Comparison of ENCODE assay signal across 12 cellular contexts in genomic region chr15:48643236-48643635, GRCh38. TPM values are rescaled to one million over a fixed set of nuclear protein-coding genes. Genes with fewer than 3 reads are reported as not detected.
A peak's percentile ranks its signal among the peaks of the same experiment; 100 is the strongest.
DNase-seq lines count a peak whose midpoint lies in the region; ATAC-seq and TF ChIP-seq lines count a peak whose summit lies in the region.
"Had no signal": no experiment of that assay in that cellular context is flagged by ENCODE, and none has a peak within 500 bp of the region (broad histone marks: within the 10 kb centered on the region; RNA-seq: fewer than 3 reads in every experiment).

No MANE protein-coding gene starts in this region.

- H3K36me3 ChIP-seq in heart right ventricle (peaks cover 0 to 14% (median 0%) of the 10 kb centered on the region in 9 donors), uterus (no peaks in the 10 kb centered on the region)

- peak overlapping the region; percentile 89 for H3K27ac Mint-ChIP-seq in osteocyte (ENCODE audit: unreplicated experiment)

- peaks cover 0 to 65% (median 21%) of the 10 kb centered on the region in 9 donors for H3K4me1 ChIP-seq in heart right ventricle
- H3K4me1 ChIP-seq in uterus, result peaks cover 0 to 9% of the 10 kb centered on the region in 2 donors

- H3K27me3 ChIP-seq in heart right ventricle (peaks cover 0 to 30% (median 6%) of the 10 kb centered on the region in 7 donors), uterus (no peaks in the 10 kb centered on the region)

- no peak for ATAC-seq in heart right ventricle
- ATAC-seq in Right ventricle myocardium superior (ENCODE audit: poor library complexity), result no peak
- no peak for ATAC-seq in GM21367 (IDR thresholded peaks at IDR 0.05; ENCODE audit: unreplicated experiment)
- ATAC-seq: Panc1 had no signal

- H3K9me3 ChIP-seq in heart right ventricle (no peaks in the 10 kb centered on the region), uterus (no peaks in the 10 kb centered on the region)

- TF ChIP-seq POLR2A in uterus (IDR thresholded peaks at IDR 0.05), result no peak

- DNase-seq in heart right ventricle, result no peak
- DNase-seq in Right ventricle myocardium superior, result no peak
- peak; percentile 45 for DNase-seq in epithelial cell of esophagus (ENCODE audit: low read depth)
- no peak for DNase-seq in osteocyte (ENCODE audit: extremely low spot score, unreplicated experiment)
- DNase-seq in uterus, result no peak
- DNase-seq in DMS79 (lab: John Stamatoyannopoulos, UW), result no peak
- no peak for DNase-seq in NCI-H345 treated with DMSO at 0.1 percent for 48 hours (lab: John Stamatoyannopoulos, UW; ENCODE audit: unreplicated experiment)
- DNase-seq: activated T-cell treated with anti-CD3 and anti-CD28 coated beads for 4 hours, NCI-H2107 had no signal

- H3K4me1 Mint-ChIP-seq in osteocyte (ENCODE audit: unreplicated experiment), result peaks cover 61% of the 10 kb centered on the region
- H3K4me1 Mint-ChIP-seq: central memory CD8-positive, alpha-beta T cell had no signal

- H3K4me3 Mint-ChIP-seq in osteocyte (ENCODE audit: unreplicated experiment), result peak overlapping the region; percentile 88
- H3K4me3 Mint-ChIP-seq: central memory CD8-positive, alpha-beta T cell had no signal

- H3K27ac ChIP-seq in heart right ventricle (peak overlapping the region in 8 of 10 donors; percentile 12 to 93 (median 90)), uterus (peak overlapping the region; percentile 91 to 94)

- intact Hi-C loops in heart right ventricle (cut with DNase I) (loop anchor here in 6 of 10 donors (5.0 to 10.0 kb wide), 10 partner anchors 41 to 288 kb away; no protein-coding TSS in a partner anchor), Right ventricle myocardium superior (cut with DNase I) (loop anchor here (10.0 kb wide), 2 partner anchors 118 to 278 kb away; no protein-coding TSS in a partner anchor), uterus (cut with DNase I; ENCODE audit: low total_unique reads) (no loop called here)

- H3K4me3 ChIP-seq in heart right ventricle (peak overlapping the region; percentile 4 to 96 (median 89)), epithelial cell of esophagus (ENCODE audit: low read length) (no peak overlapping the region), uterus (peak overlapping the region; percentile 60 to 91)

- no peaks in the 10 kb centered on the region for H3K27me3 Mint-ChIP-seq in osteocyte (ENCODE audit: unreplicated experiment)

- WGBS in heart right ventricle, 2 donors, result 40 to 58% methylated on average over 3 of the region's 3 CpGs

- H3K9me3 Mint-ChIP-seq in osteocyte (ENCODE audit: unreplicated experiment), result no peaks in the 10 kb centered on the region
- H3K9me3 Mint-ChIP-seq: central memory CD8-positive, alpha-beta T cell had no signal

- peaks cover 44% of the 10 kb centered on the region for H3K36me3 Mint-ChIP-seq in osteocyte (ENCODE audit: unreplicated experiment)

- TF ChIP-seq CTCF in heart right ventricle (IDR thresholded peaks at IDR 0.05) (no peak), epithelial cell of esophagus (IDR thresholded peaks at IDR 0.05; ENCODE audit: insufficient read depth, low read depth, low read length, missing control alignments) (no peak), osteocyte (IDR thresholded peaks at IDR 0.05) (no peak), uterus (IDR thresholded peaks at IDR 0.05) (no peak)

RNA-seq across cellular contexts. Expression of gene FBN1, which starts 2.3 kb away (rescaled TPM):
- 100 to 1,000 TPM in 1 of 10 donors, 10 to 100 TPM in 9; 18.4 to 116 (median 32.9) TPM for total RNA-seq in heart right ventricle
- polyA plus RNA-seq in heart right ventricle, result 10 to 100 TPM in 1 of 2 donors, 1 to 10 TPM in 1; 7.0 to 31.8 TPM
- 39.4 TPM for total RNA-seq in Right ventricle myocardium superior
- total RNA-seq in osteocyte, result 1,012 and 1,104 TPM in 2 replicates
- total RNA-seq in uterus, result 100 to 1,000 TPM in 1 of 4 donors, 10 to 100 TPM in 3; 76.3 to 584 (median 95.8) TPM
